In genomic region chr15:70400766-70401541, GRCh38 we compare ENCODE assay signal across 16 cellular contexts.
"Had no signal": no experiment of that assay in that cellular context is flagged by ENCODE, and none has a peak within 500 bp of the region (broad histone marks: within the 10 kb centered on the region; RNA-seq: fewer than 3 reads in every experiment).

No MANE protein-coding gene starts in this region.

- ATAC-seq: activated CD8-positive, alpha-beta T cell treated with anti-CD3 and anti-CD28 coated beads for 36 hours; activated T-cell treated with anti-CD3 and anti-CD28 coated beads, Interleukin-2, amount 50 U/mL, for 4 hours; body of pancreas; stimulated activated memory B cell treated with anti-CD40 and anti-IgM and Interleukin-4, amounts not matched to agents 10 μg/mL and 1 μg/mL and 100 μg/mL, for 72 hours; T-helper 17 cell had no signal

- H3K27ac ChIP-seq: body of pancreas, colonic mucosa, neural progenitor cell, uterus had no signal

- H3K36me3 ChIP-seq: colonic mucosa, neural progenitor cell, tibial nerve, uterus had no signal

- H3K4me3 ChIP-seq: body of pancreas, colonic mucosa, lung, neural progenitor cell, tibial nerve, uterus had no signal

- DNase-seq: activated CD4-positive, alpha-beta T cell treated with anti-CD3 and anti-CD28 coated beads for 48 hours; activated CD8-positive, alpha-beta T cell treated with anti-CD3 and anti-CD28 coated beads for 36 hours; activated effector memory CD4-positive, alpha-beta T cell treated with Interleukin-2 at 50 U/mL for 16 hours; activated naive CD4-positive, alpha-beta T cell treated with anti-CD3 and anti-CD28 coated beads, Interleukin-2, amount 50 U/mL, for 16 hours; activated T-cell treated with anti-CD3 and anti-CD28 coated beads, Interleukin-2, amount 50 U/mL, for 4 hours; caudate nucleus; colonic mucosa; kidney glomerular epithelial cell; naive B cell; T-helper 17 cell had no signal

- H3K4me1 ChIP-seq: colonic mucosa, uterus had no signal

- H3K9me3 ChIP-seq: body of pancreas, colonic mucosa, uterus had no signal

- H3K27me3 ChIP-seq: body of pancreas, colonic mucosa, neural progenitor cell, tibial nerve, uterus had no signal
